Comparison of ENCODE assay signal across 21 cellular contexts in genomic region chr7:103124429-103124979, GRCh38. TPM values are rescaled to one million over a fixed set of nuclear protein-coding genes. Genes with fewer than 3 reads are reported as not detected.
A peak's percentile ranks its signal among the peaks of the same experiment; 100 is the strongest.
DNase-seq lines count a peak whose midpoint lies in the region; ATAC-seq, FAIRE-seq and TF ChIP-seq lines count a peak whose summit lies in the region.
"Had no signal": no experiment of that assay in that cellular context is flagged by ENCODE, and none has a peak within 500 bp of the region (broad histone marks: within the 10 kb centered on the region; RNA-seq: fewer than 3 reads in every experiment).

No MANE protein-coding gene starts in this region.

- peaks cover 0 to 5% of the 10 kb centered on the region in 2 experiments for H3K36me3 ChIP-seq in endothelial cell of umbilical vein (ENCODE audit: control insufficient read depth in 2 of 2, extremely low read depth in 1 of 2, insufficient read depth in 2 of 2, low read length in 2 of 2)
- peaks cover 0 to 47% (median 11%) of the 10 kb centered on the region in 4 donors for H3K36me3 ChIP-seq in right lobe of liver

- H3K4me1 Mint-ChIP-seq in T-helper 17 cell, result peaks cover 21% of the 10 kb centered on the region
- H3K4me1 Mint-ChIP-seq: GM23338 had no signal

- WGBS in right lobe of liver (ENCODE audit: insufficient coverage, low coverage, low lambda C conversion rate, missing lambda C conversion rate), result 52% methylated on average over 6 of the region's 6 CpGs

- dilution Hi-C loops in endothelial cell of umbilical vein (cut with MboI; ENCODE audit: extremely low pct_ligation_motif_present, low sequenced_read_pairs), result no loop called here

- intact Hi-C loops in endothelial cell of umbilical vein (cut with micrococcal nuclease) (no loop called here), right lobe of liver (cut with DNase I) (no loop called here)

- H3K27ac ChIP-seq in endothelial cell of umbilical vein (ENCODE audit: insufficient read depth, low read depth, low read length) (no peak overlapping the region), right lobe of liver (no peak overlapping the region)
- H3K27ac ChIP-seq: BLaER1 treated with 17β-estradiol and CSF1 and Interleukin-3, amounts not matched to agents 10 nM and 100 nM had no signal

- DNase-seq in MV-4-11 (lab: John Stamatoyannopoulos, UW), result peak; percentile 26
- peak; percentile 6 for DNase-seq in endothelial cell of umbilical vein (ENCODE audit: low read depth, low spot score)
- no peak for DNase-seq in right lobe of liver
- DNase-seq in GM10248 (ENCODE audit: extremely low spot score), result no peak
- no peak for DNase-seq in DMS79 treated with DMSO at 0.1 percent for 48 hours (lab: John Stamatoyannopoulos, UW)
- DNase-seq in T-helper 17 cell, result no peak
- DNase-seq in ecto neural progenitor cell (ENCODE audit: low spot score), result no peak
- DNase-seq: CD8-positive, alpha-beta T cell; DMS79; IMR-90; NCI-H1694; NCI-H2081; NCI-H2171; NCI-H345; NCI-H524 treated with DMSO at 0.1 percent for 48 hours; OCI-M1; Right ventricle myocardium superior had no signal

- ATAC-seq in right lobe of liver (peak in 3 of 4 donors; percentile 48 to 83 (median 61)), T-helper 17 cell (no peak)
- ATAC-seq: CD8-positive, alpha-beta T cell; GM23338 had no signal

- POLR2A ChIA-PET in endothelial cell of umbilical vein (lab: Charles Lee), result no interaction called here
- POLR2A ChIA-PET in GM10248 (lab: Yijun Ruan, JAX), result no interaction called here

- H3K4me3 Mint-ChIP-seq in T-helper 17 cell, result no peak overlapping the region
- H3K4me3 Mint-ChIP-seq: CD8-positive, alpha-beta T cell; GM23338 had no signal

- no peaks in the 10 kb centered on the region for H3K79me2 ChIP-seq in endothelial cell of umbilical vein (ENCODE audit: control insufficient read depth, insufficient read depth, low read length)

- no peak overlapping the region for H3K27ac Mint-ChIP-seq in T-helper 17 cell
- H3K27ac Mint-ChIP-seq: CD8-positive, alpha-beta T cell; GM23338 had no signal

- H3K9ac ChIP-seq in endothelial cell of umbilical vein (replicated peaks; ENCODE audit: extremely low read depth, insufficient read depth, low read length), result no peak overlapping the region
- H3K9ac ChIP-seq: BLaER1 treated with 17β-estradiol and CSF1 and Interleukin-3, amounts not matched to agents 10 nM and 100 nM had no signal

- H3K4me3 ChIP-seq in endothelial cell of umbilical vein (replicated peaks in 1 of 3; ENCODE audit: insufficient read depth in 1 of 3, low read depth in 1 of 3, low read length in 3 of 3) (no peak overlapping the region), right lobe of liver (no peak overlapping the region)
- H3K4me3 ChIP-seq: BLaER1 treated with 17β-estradiol and CSF1 and Interleukin-3, amounts not matched to agents 10 nM and 100 nM; GM23338; HAP-1 had no signal

- H3K27me3 ChIP-seq in endothelial cell of umbilical vein (ENCODE audit: control insufficient read depth in 2 of 2, insufficient read depth in 2 of 2, low read length in 2 of 2) (no peaks in the 10 kb centered on the region), right lobe of liver (no peaks in the 10 kb centered on the region)
- H3K27me3 ChIP-seq: BLaER1 treated with 17β-estradiol and CSF1 and Interleukin-3, amounts not matched to agents 10 nM and 100 nM had no signal

- H3K4me1 ChIP-seq in endothelial cell of umbilical vein (ENCODE audit: control insufficient read depth, extremely low read depth, insufficient read depth, low read length) (no peaks in the 10 kb centered on the region), right lobe of liver (peaks cover 0 to 20% (median 0%) of the 10 kb centered on the region in 4 donors)

- H2AFZ ChIP-seq in endothelial cell of umbilical vein (ENCODE audit: low read depth, low read length), result no peak overlapping the region
- H2AFZ ChIP-seq: GM23338 had no signal

- H3K9me3 ChIP-seq in endothelial cell of umbilical vein (replicated peaks; ENCODE audit: control insufficient read depth, insufficient read depth, low read length) (no peaks in the 10 kb centered on the region), right lobe of liver (no peaks in the 10 kb centered on the region), T-helper 17 cell (ENCODE audit: control insufficient read depth, low read length, poor library complexity, severe bottlenecking) (no peaks in the 10 kb centered on the region)
- H3K9me3 ChIP-seq: BLaER1 treated with 17β-estradiol and CSF1 and Interleukin-3, amounts not matched to agents 10 nM and 100 nM; HAP-1 had no signal

- no peaks in the 10 kb centered on the region for H3K27me3 Mint-ChIP-seq in T-helper 17 cell

- H3K4me2 ChIP-seq in endothelial cell of umbilical vein (ENCODE audit: insufficient read depth, low read length), result no peak overlapping the region
- H3K4me2 ChIP-seq: BLaER1 treated with 17β-estradiol and CSF1 and Interleukin-3, amounts not matched to agents 10 nM and 100 nM; GM23338 had no signal

- TF ChIP-seq CTCF in endothelial cell of umbilical vein (IDR thresholded peaks at IDR 0.05; ENCODE audit: extremely low read depth in 1 of 2, insufficient read depth in 1 of 2, low read depth in 1 of 2, low read length in 2 of 2) (no peak), right lobe of liver (IDR thresholded peaks at IDR 0.05) (no peak), GM10248 (IDR thresholded peaks at IDR 0.05; ENCODE audit: control extremely low read depth, extremely low read depth, low read depth, missing control alignments) (no peak)

- no peak for TF ChIP-seq POLR2A in endothelial cell of umbilical vein (IDR thresholded peaks at IDR 0.05; ENCODE audit: low read depth, low read length)
- TF ChIP-seq POLR2A in right lobe of liver (IDR thresholded peaks at IDR 0.05), result no peak

- no peak for FAIRE-seq in endothelial cell of umbilical vein (lab: Jason Lieb, UNC)
- FAIRE-seq: GM12891 had no signal

- no peaks in the 10 kb centered on the region for H4K20me1 ChIP-seq in endothelial cell of umbilical vein (replicated peaks; ENCODE audit: control insufficient read depth, extremely low read depth, insufficient read depth, low read length)
- H4K20me1 ChIP-seq: BLaER1 treated with 17β-estradiol and CSF1 and Interleukin-3, amounts not matched to agents 10 nM and 100 nM had no signal

- CTCF ChIA-PET in endothelial cell of umbilical vein (lab: Charles Lee) (no interaction called here), GM10248 (lab: Yijun Ruan, JAX) (no interaction called here)

- H3K9me1 ChIP-seq in endothelial cell of umbilical vein (replicated peaks; ENCODE audit: control insufficient read depth, extremely low read depth, insufficient read depth, low read length), result no peaks in the 10 kb centered on the region

- peaks cover 25% of the 10 kb centered on the region for H3K36me3 Mint-ChIP-seq in T-helper 17 cell (ENCODE audit: low read depth)

- BruUV-seq in endothelial cell of umbilical vein (replicated peaks; lab: Mats Ljungman, UMichigan), result no TSS peak

TF ChIP-seq in endothelial cell of umbilical vein, 7 proteins besides CTCF, POLR2A, EP300 and RAD21:
- TF ChIP-seq EZH2 (IDR thresholded peaks at IDR 0.05; ENCODE audit: borderline replicate concordance, low read depth, low read length, severe bottlenecking) (no peak), POLR2AphosphoS5 (IDR thresholded peaks at IDR 0.05; ENCODE audit: insufficient read depth, low read depth, low read length) (no peak), GATA2 (IDR thresholded peaks at IDR 0.05; ENCODE audit: insufficient read depth, insufficient read length, low read depth, low read length) (no peak), JUN (IDR thresholded peaks at IDR 0.05; ENCODE audit: borderline replicate concordance, insufficient read depth, insufficient read length, low read depth) (no peak), FOS (IDR thresholded peaks at IDR 0.05; ENCODE audit: borderline replicate concordance, insufficient read depth, low read length) (no peak), MYC (IDR thresholded peaks at IDR 0.05; ENCODE audit: low read depth, low read length) (no peak)
TF ChIP-seq in endothelial cell of umbilical vein: peak in this region for 0.

RNA-seq across cellular contexts. Expression of gene NAPEPLD, which starts 24.4 kb away (rescaled TPM):
- 6.6 and 6.7 TPM in 2 replicates for total RNA-seq in endothelial cell of umbilical vein
- 1.5 and 2.6 TPM in 2 replicates for polyA plus RNA-seq in endothelial cell of umbilical vein
- 1.8 and 1.9 TPM in 2 replicates for polyA plus RNA-seq in endothelial cell of umbilical vein (2011; cell fraction: cytosol; rRNA removed)
- polyA plus RNA-seq in endothelial cell of umbilical vein (2011; cell fraction: nucleus; rRNA removed), result 6.3 and 10.5 TPM in 2 replicates
- 4.3 and 6.8 TPM in 2 replicates for polyA plus RNA-seq in endothelial cell of umbilical vein (2012)
- polyA minus RNA-seq in endothelial cell of umbilical vein, result 5.8 and 7.3 TPM in 2 replicates
- 3.5 TPM for polyA minus RNA-seq in endothelial cell of umbilical vein (2011; cell fraction: cytosol; rRNA and poly(A)+ RNA removed)
- 9.7 and 15.1 TPM in 2 replicates for polyA minus RNA-seq in endothelial cell of umbilical vein (2011; cell fraction: nucleus; rRNA and poly(A)+ RNA removed)
- 10 to 100 TPM in 2 of 6 experiments, 1 to 10 TPM in 4; 5.8 to 24.6 (median 8.1) TPM for total RNA-seq in right lobe of liver
- total RNA-seq in T-helper 17 cell, result 1 to 10 TPM; 2.4 to 3.7 TPM

RNA-seq across cellular contexts. Expression of gene ARMC10, which starts 49.6 kb away (rescaled TPM):
- total RNA-seq in endothelial cell of umbilical vein (29.8 and 39.2 TPM in 2 replicates), right lobe of liver (10 to 100 TPM; 18.4 to 33.4 (median 22.8) TPM), T-helper 17 cell (10 to 100 TPM; 14.6 to 16.0 TPM)
- polyA plus RNA-seq in endothelial cell of umbilical vein, result 14.1 and 16.6 TPM in 2 replicates
- polyA plus RNA-seq in endothelial cell of umbilical vein (2011; cell fraction: cytosol; rRNA removed), result 23.3 and 24.2 TPM in 2 replicates
- 13.3 and 17.1 TPM in 2 replicates for polyA plus RNA-seq in endothelial cell of umbilical vein (2011; cell fraction: nucleus; rRNA removed)
- 33.1 and 41.9 TPM in 2 replicates for polyA plus RNA-seq in endothelial cell of umbilical vein (2012)
- polyA minus RNA-seq in endothelial cell of umbilical vein, result 10.9 and 18.5 TPM in 2 replicates
- polyA minus RNA-seq in endothelial cell of umbilical vein (2011; cell fraction: cytosol; rRNA and poly(A)+ RNA removed), result 42.4 TPM
- 10.7 and 15.9 TPM in 2 replicates for polyA minus RNA-seq in endothelial cell of umbilical vein (2011; cell fraction: nucleus; rRNA and poly(A)+ RNA removed)

RNA-seq across cellular contexts. Expression of gene FBXL13, which starts 49.9 kb away (rescaled TPM):
- 4.6 and 5.2 TPM in 2 replicates for total RNA-seq in endothelial cell of umbilical vein
- 3.9 and 4.0 TPM in 2 replicates for polyA plus RNA-seq in endothelial cell of umbilical vein
- polyA plus RNA-seq in endothelial cell of umbilical vein (2011; cell fraction: cytosol; rRNA removed), result 3.8 and 4.2 TPM in 2 replicates
- 7.8 and 8.3 TPM in 2 replicates for polyA plus RNA-seq in endothelial cell of umbilical vein (2011; cell fraction: nucleus; rRNA removed)
- 7.1 and 17.6 TPM in 2 replicates for polyA plus RNA-seq in endothelial cell of umbilical vein (2012)
- polyA minus RNA-seq in endothelial cell of umbilical vein, result 13.0 and 20.7 TPM in 2 replicates
- polyA minus RNA-seq in endothelial cell of umbilical vein (2011; cell fraction: cytosol; rRNA and poly(A)+ RNA removed), result not detected
- polyA minus RNA-seq in endothelial cell of umbilical vein (2011; cell fraction: nucleus; rRNA and poly(A)+ RNA removed), result 35.0 and 49.6 TPM in 2 replicates
- total RNA-seq in right lobe of liver, result under 1 TPM in 4 of 6 experiments, not detected in 2; 0.12 to 0.31 (median 0.20) TPM
- 1 to 10 TPM; 1.3 to 1.4 TPM for total RNA-seq in T-helper 17 cell

Comparison
In these comparisons a context has a peak if more than half of its experiments do, and no peak if none do; other contexts are left out.
1. DNase-seq: peak in MV-4-11 (single experiment) and endothelial cell of umbilical vein (single experiment); none in right lobe of liver (0 of 3), GM10248 (single experiment), DMS79 treated with DMSO at 0.1 percent for 48 hours (single experiment), T-helper 17 cell (0 of 3) and ecto neural progenitor cell (single experiment).